1 cellular context compared by ENCODE assay signal in genomic region chr5:55063899-55064298, GRCh38.
TF ChIP-seq lines count a peak whose summit lies in the region.

No MANE protein-coding gene starts in this region.

TF ChIP-seq in IMR-90, 13 proteins besides CTCF, POLR2A, EP300 and RAD21:
- TF ChIP-seq CEBPB (IDR thresholded peaks at IDR 0.05; ENCODE audit: low read depth, low read length) (no peak), NFE2L2 (IDR thresholded peaks at IDR 0.05; ENCODE audit: low read depth, low read length) (no peak), USF2 (IDR thresholded peaks at IDR 0.05; ENCODE audit: low read depth, low read length) (no peak), CHD1 (IDR thresholded peaks at IDR 0.05; ENCODE audit: low read depth, low read length) (no peak)
